In the genomic region with DNA sequence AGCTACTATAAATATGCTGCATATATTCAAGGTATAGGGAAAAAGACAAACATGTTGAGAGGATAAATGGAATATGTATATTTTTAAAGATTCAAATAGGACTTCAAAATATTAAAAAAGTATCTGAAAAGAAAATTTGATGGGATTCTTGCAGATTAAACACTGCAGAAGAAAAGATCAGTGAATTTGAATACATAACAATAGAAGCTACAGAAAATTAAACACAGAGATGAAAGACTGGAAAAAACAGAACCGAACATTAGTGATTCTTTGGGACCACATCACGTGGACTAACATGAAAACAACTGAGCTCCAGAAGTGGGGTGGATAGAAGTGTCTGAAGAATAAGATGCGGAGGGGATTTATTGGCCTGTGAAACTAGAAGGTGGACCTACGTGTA, we compare ENCODE assay signal across 2 cellular contexts.
TF ChIP-seq lines count a peak whose summit lies in the region.

No MANE protein-coding gene starts in this region.

TF ChIP-seq in A549, 52 proteins besides CTCF, POLR2A, EP300 and RAD21 (continued from another document):
- TF ChIP-seq, protein P1, sequence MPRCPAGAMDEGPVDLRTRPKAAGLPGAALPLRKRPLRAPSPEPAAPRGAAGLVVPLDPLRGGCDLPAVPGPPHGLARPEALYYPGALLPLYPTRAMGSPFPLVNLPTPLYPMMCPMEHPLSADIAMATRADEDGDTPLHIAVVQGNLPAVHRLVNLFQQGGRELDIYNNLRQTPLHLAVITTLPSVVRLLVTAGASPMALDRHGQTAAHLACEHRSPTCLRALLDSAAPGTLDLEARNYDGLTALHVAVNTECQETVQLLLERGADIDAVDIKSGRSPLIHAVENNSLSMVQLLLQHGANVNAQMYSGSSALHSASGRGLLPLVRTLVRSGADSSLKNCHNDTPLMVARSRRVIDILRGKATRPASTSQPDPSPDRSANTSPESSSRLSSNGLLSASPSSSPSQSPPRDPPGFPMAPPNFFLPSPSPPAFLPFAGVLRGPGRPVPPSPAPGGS (IDR thresholded peaks at IDR 0.05) = no peak

TF ChIP-seq in HCT116, 20 proteins besides CTCF, POLR2A, EP300 and RAD21 (continued from another document):
- TF ChIP-seq, protein P2, sequence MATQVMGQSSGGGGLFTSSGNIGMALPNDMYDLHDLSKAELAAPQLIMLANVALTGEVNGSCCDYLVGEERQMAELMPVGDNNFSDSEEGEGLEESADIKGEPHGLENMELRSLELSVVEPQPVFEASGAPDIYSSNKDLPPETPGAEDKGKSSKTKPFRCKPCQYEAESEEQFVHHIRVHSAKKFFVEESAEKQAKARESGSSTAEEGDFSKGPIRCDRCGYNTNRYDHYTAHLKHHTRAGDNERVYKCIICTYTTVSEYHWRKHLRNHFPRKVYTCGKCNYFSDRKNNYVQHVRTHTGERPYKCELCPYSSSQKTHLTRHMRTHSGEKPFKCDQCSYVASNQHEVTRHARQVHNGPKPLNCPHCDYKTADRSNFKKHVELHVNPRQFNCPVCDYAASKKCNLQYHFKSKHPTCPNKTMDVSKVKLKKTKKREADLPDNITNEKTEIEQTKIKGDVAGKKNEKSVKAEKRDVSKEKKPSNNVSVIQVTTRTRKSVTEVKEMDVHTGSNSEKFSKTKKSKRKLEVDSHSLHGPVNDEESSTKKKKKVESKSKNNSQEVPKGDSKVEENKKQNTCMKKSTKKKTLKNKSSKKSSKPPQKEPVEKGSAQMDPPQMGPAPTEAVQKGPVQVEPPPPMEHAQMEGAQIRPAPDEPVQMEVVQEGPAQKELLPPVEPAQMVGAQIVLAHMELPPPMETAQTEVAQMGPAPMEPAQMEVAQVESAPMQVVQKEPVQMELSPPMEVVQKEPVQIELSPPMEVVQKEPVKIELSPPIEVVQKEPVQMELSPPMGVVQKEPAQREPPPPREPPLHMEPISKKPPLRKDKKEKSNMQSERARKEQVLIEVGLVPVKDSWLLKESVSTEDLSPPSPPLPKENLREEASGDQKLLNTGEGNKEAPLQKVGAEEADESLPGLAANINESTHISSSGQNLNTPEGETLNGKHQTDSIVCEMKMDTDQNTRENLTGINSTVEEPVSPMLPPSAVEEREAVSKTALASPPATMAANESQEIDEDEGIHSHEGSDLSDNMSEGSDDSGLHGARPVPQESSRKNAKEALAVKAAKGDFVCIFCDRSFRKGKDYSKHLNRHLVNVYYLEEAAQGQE (IDR thresholded peaks at IDR 0.05; ENCODE audit: low read depth) = no peak
- TF ChIP-seq ELF1 (IDR thresholded peaks at IDR 0.05; ENCODE audit: borderline replicate concordance, low read depth) (no peak), JUND (IDR thresholded peaks at IDR 0.05) (no peak), TCF7L2 (IDR thresholded peaks at IDR 0.05; ENCODE audit: borderline replicate concordance, extremely low read depth, insufficient read depth, insufficient read length) (no peak), EZH2 (IDR thresholded peaks at IDR 0.05) (no peak), ZNF274 (IDR thresholded peaks at IDR 0.05; ENCODE audit: low read depth, low read length) (no peak), EZH2phosphoT487 (IDR thresholded peaks at IDR 0.05; ENCODE audit: borderline replicate concordance) (no peak), FOSL1 (IDR thresholded peaks at IDR 0.05; ENCODE audit: low read depth) (no peak), POLR2AphosphoS5 (IDR thresholded peaks at IDR 0.05; ENCODE audit: low read depth, low read length) (no peak), YY1 (IDR thresholded peaks at IDR 0.05; ENCODE audit: extremely low read depth, insufficient replicate concordance, low read depth, low read length) (no peak)
- TF ChIP-seq, protein P3, sequence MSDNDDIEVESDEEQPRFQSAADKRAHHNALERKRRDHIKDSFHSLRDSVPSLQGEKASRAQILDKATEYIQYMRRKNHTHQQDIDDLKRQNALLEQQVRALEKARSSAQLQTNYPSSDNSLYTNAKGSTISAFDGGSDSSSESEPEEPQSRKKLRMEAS (IDR thresholded peaks at IDR 0.05) = no peak
